ENCODE assay signal across 3 cellular contexts in genomic region chr18:67007085-67007484, GRCh38.
A peak's percentile ranks its signal among the peaks of the same experiment; 100 is the strongest.
TF ChIP-seq lines count a peak whose summit lies in the region.

No MANE protein-coding gene starts in this region.

TF ChIP-seq in HepG2, 621 proteins besides CTCF, POLR2A, EP300 and RAD21:
- TF ChIP-seq TFDP1 (CRISPR knock-in tag; IDR thresholded peaks at IDR 0.05; ENCODE audit: borderline replicate concordance) = no peak
- TF ChIP-seq MAFK (conservative IDR thresholded peaks at IDR 0.05 in 1 of 2, IDR thresholded peaks at IDR 0.05 in 1 of 2; ENCODE audit: low read length in 2 of 2) = peak; percentile 91 to 96
- peak; percentile 94 for TF ChIP-seq MAFF (IDR thresholded peaks at IDR 0.05; ENCODE audit: low read depth, low read length)
- no peak for TF ChIP-seq ZNF564 (CRISPR knock-in tag; IDR thresholded peaks at IDR 0.05)
- TF ChIP-seq ZBTB14 (CRISPR knock-in tag; IDR thresholded peaks at IDR 0.05) = no peak

TF ChIP-seq in IMR-90, 13 proteins besides CTCF, POLR2A, EP300 and RAD21:
- TF ChIP-seq CHD1 (IDR thresholded peaks at IDR 0.05; ENCODE audit: low read depth, low read length) (no peak), BHLHE40 (IDR thresholded peaks at IDR 0.05; ENCODE audit: low read depth, low read length) (no peak), FOS (IDR thresholded peaks at IDR 0.05; ENCODE audit: low read depth, low read length) (no peak), MAFK (IDR thresholded peaks at IDR 0.05; ENCODE audit: low read depth, low read length) (peak; percentile 87), RFX5 (IDR thresholded peaks at IDR 0.05; ENCODE audit: low read depth, low read length) (no peak)
TF ChIP-seq in IMR-90: peak in this region for 1.

TF ChIP-seq in K562, 482 proteins besides CTCF, POLR2A, EP300 and RAD21:
- no peak for TF ChIP-seq TFE3 (CRISPR knock-in tag; IDR thresholded peaks at IDR 0.05)
- peak; percentile 64 for TF ChIP-seq MAFK (IDR thresholded peaks at IDR 0.05; ENCODE audit: low read length)
- peak; percentile 15; the same call in 1 of the 2 replicates for TF ChIP-seq C11orf30 (IDR thresholded peaks at IDR 0.05; ENCODE audit: low read depth)
- no peak for TF ChIP-seq ZNF586 (CRISPR knock-in tag; conservative IDR thresholded peaks at IDR 0.05)
- no peak for TF ChIP-seq ZNF408 (CRISPR knock-in tag; IDR thresholded peaks at IDR 0.05; ENCODE audit: low read depth)
- TF ChIP-seq ZNF316 (IDR thresholded peaks at IDR 0.05) = peak; percentile 53; the same call in 1 of the 2 replicates
- no peak for TF ChIP-seq ZNF518B (CRISPR knock-in tag; IDR thresholded peaks at IDR 0.05)
- TF ChIP-seq MAFF (IDR thresholded peaks at IDR 0.05; ENCODE audit: low read length) = peak; percentile 53; the same call in 1 of the 2 replicates
- no peak for TF ChIP-seq TCF3 (CRISPR knock-in tag; IDR thresholded peaks at IDR 0.05)
